ENCODE assay signal across 15 cellular contexts in the genomic region with DNA sequence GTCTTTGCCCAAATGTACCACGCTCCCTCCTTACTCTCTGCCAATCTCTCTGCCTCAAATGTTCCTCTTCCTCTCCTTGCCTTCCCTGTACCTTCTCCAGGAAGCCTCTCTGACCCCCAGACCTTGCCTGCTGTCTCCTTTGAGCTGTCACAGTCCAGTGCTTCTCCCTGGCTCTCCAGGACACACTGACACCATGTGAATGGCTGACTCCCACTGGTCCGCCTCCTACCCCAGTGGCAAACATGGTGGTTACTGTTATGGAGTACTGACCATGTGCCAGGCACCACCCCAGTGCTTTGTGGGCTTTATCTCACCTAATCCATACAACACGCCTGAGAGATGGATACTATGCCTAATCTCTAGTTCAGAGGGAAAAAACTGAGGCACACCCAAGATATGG.
"Had no signal": no experiment of that assay in that cellular context is flagged by ENCODE, and none has a peak within 500 bp of the region (broad histone marks: within the 10 kb centered on the region; RNA-seq: fewer than 3 reads in every experiment).

No MANE protein-coding gene starts in this region.

- H3K36me3 Mint-ChIP-seq: activated naive CD4-positive, alpha-beta T cell treated with anti-CD3 and anti-CD28 coated beads, Interleukin-2, amount 50 U/mL, for 72 hours had no signal

- H3K27ac Mint-ChIP-seq: activated naive CD4-positive, alpha-beta T cell treated with anti-CD3 and anti-CD28 coated beads, Interleukin-2, amount 50 U/mL, for 72 hours; T-helper 1 cell treated with Interleukin-12 subunit alpha and Interleukin-12 subunit beta and Interleukin-4 antibody, amounts not matched to agents 30 μg/mL and 1 μg/mL, for 36 hours had no signal

- H3K4me3 ChIP-seq: pancreas, transverse colon had no signal

- H3K9me3 ChIP-seq: pancreas, transverse colon had no signal

- H3K4me1 ChIP-seq: pancreas, transverse colon had no signal

- H3K4me3 Mint-ChIP-seq: T-helper 1 cell treated with Interleukin-12 subunit alpha and Interleukin-12 subunit beta and Interleukin-4 antibody, amounts not matched to agents 30 μg/mL and 1 μg/mL, for 36 hours had no signal

- H3K36me3 ChIP-seq: pancreas, transverse colon had no signal

- H3K9me3 Mint-ChIP-seq: activated naive CD4-positive, alpha-beta T cell treated with anti-CD3 and anti-CD28 coated beads, Interleukin-2, amount 50 U/mL, for 72 hours; T-helper 1 cell treated with Interleukin-12 subunit alpha and Interleukin-12 subunit beta and Interleukin-4 antibody, amounts not matched to agents 30 μg/mL and 1 μg/mL, for 36 hours had no signal

- ATAC-seq: activated CD4-positive, CD25-positive, alpha-beta regulatory T cell treated with anti-CD3 and anti-CD28 coated beads, Interleukin-2, amount 50 U/mL, for 24 hours; activated naive CD4-positive, alpha-beta T cell treated with anti-CD3 and anti-CD28 coated beads, Interleukin-2, amount 50 U/mL, for 72 hours had no signal

- H3K27me3 ChIP-seq: pancreas had no signal

- DNase-seq: activated CD8-positive, alpha-beta memory T cell treated with anti-CD3 and anti-CD28 coated beads for 24 hours; activated CD8-positive, alpha-beta memory T cell treated with anti-CD3 and anti-CD28 coated beads, Interleukin-2, amount 50 U/mL, for 48 hours; activated gamma-delta T cell; amniotic stem cell; foreskin melanocyte; left ventricle myocardium superior; stimulated activated CD4-positive, alpha-beta T cell treated with anti-CD3 and anti-CD28 coated beads, Interleukin-12 subunit alpha, Interleukin-12 subunit beta, amount 100 ng/mL, for 4 hours; stimulated activated CD4-positive, alpha-beta T cell treated with anti-CD3 and anti-CD28 coated beads, Interleukin-1b, Interleukin-23, amount 100 ng/mL, for 48 hours; stimulated activated CD8-positive, alpha-beta memory T cell treated with anti-CD3 and anti-CD28 coated beads, Interleukin-4, amount 100 ng/mL, for 48 hours; stimulated activated naive CD4-positive, alpha-beta T cell had no signal
